ENCODE assay signal across 18 cellular contexts in genomic region chr14:93676416-93676958, GRCh38.
"Had no signal": no experiment of that assay in that cellular context is flagged by ENCODE, and none has a peak within 500 bp of the region (broad histone marks: within the 10 kb centered on the region; RNA-seq: fewer than 3 reads in every experiment).

No MANE protein-coding gene starts in this region.

- H3K4me3 ChIP-seq: esophagus squamous epithelium, ovary, smooth muscle cell, thoracic aorta, upper lobe of left lung had no signal

- DNase-seq: activated CD4-positive, alpha-beta memory T cell treated with anti-CD3 and anti-CD28 coated beads, Interleukin-2, amount 10 ng/mL, durations not matched to agents 7 days and 5 days; activated CD4-positive, alpha-beta T cell treated with anti-CD3 and anti-CD28 coated beads for 48 hours; activated CD4-positive, CD25-positive, alpha-beta regulatory T cell; activated CD8-positive, alpha-beta memory T cell treated with anti-CD3 and anti-CD28 coated beads, Interleukin-2, amount 10 ng/mL, durations not matched to agents 7 days and 5 days; activated naive CD4-positive, alpha-beta T cell treated with Interleukin-2 at 50 U/mL for 16 hours; activated naive CD8-positive, alpha-beta T cell treated with anti-CD3 and anti-CD28 coated beads, Interleukin-2, amount 10 ng/mL, durations not matched to agents 7 days and 5 days; amygdala; dermis blood vessel endothelial cell; effector memory CD4-positive, alpha-beta T cell; esophagus squamous epithelium; mesenchymal stem cell; naive thymus-derived CD4-positive, alpha-beta T cell; ovary; stimulated activated CD4-positive, alpha-beta T cell treated with anti-CD3 and anti-CD28 coated beads, Interleukin-4, amount 100 ng/mL, for 1 hour; T-helper 9 cell; upper lobe of left lung had no signal
